ENCODE assay signal across 10 cellular contexts in genomic region chr22:30314918-30315317, GRCh38. TPM values are rescaled to one million over a fixed set of nuclear protein-coding genes. Genes with fewer than 3 reads are reported as not detected.
DNase-seq lines count a peak whose midpoint lies in the region; ATAC-seq and TF ChIP-seq lines count a peak whose summit lies in the region.
"Had no signal": no experiment of that assay in that cellular context is flagged by ENCODE, and none has a peak within 500 bp of the region (broad histone marks: within the 10 kb centered on the region; RNA-seq: fewer than 3 reads in every experiment).

No MANE protein-coding gene starts in this region.

- H3K27me3 ChIP-seq in subcutaneous abdominal adipose tissue (ENCODE audit: control insufficient read depth in 5 of 5, insufficient read depth in 4 of 5, low read length in 5 of 5): no peaks in the 10 kb centered on the region
- H3K27me3 ChIP-seq: transverse colon had no signal

- peak; percentile 28 for ATAC-seq in GM21825 (IDR thresholded peaks at IDR 0.05; ENCODE audit: unreplicated experiment)
- ATAC-seq in activated CD4-positive, alpha-beta T cell treated with anti-CD3 and anti-CD28 coated beads for 36 hours: peak; percentile 67
- ATAC-seq in HG03108 (IDR thresholded peaks at IDR 0.05; ENCODE audit: unreplicated experiment): no peak

- intact Hi-C loops in activated CD4-positive, alpha-beta T cell treated with anti-CD3 and anti-CD28 coated beads for 36 hours (cut with DNase I, micrococcal nuclease): loop anchor here in 1 of 2 experiments (1.0 kb wide), 1 partner anchor 10 kb away; no protein-coding TSS in a partner anchor

- no peak for TF ChIP-seq CTCF in epithelial cell of esophagus (IDR thresholded peaks at IDR 0.05; ENCODE audit: insufficient read depth, low read depth, low read length, missing control alignments)

- H3K27me3 Mint-ChIP-seq in activated CD4-positive, alpha-beta T cell treated with anti-CD3 and anti-CD28 coated beads for 36 hours: no peaks in the 10 kb centered on the region
- H3K27me3 Mint-ChIP-seq: brain had no signal

- peak overlapping the region; percentile 86 for H3K27ac Mint-ChIP-seq in activated CD4-positive, alpha-beta T cell treated with anti-CD3 and anti-CD28 coated beads for 36 hours
- H3K27ac Mint-ChIP-seq: brain had no signal

- H3K9me3 ChIP-seq in subcutaneous abdominal adipose tissue (ENCODE audit: control insufficient read depth in 5 of 5, low read length in 5 of 5): no peaks in the 10 kb centered on the region
- H3K9me3 ChIP-seq: transverse colon had no signal

- H3K9me3 Mint-ChIP-seq in activated CD4-positive, alpha-beta T cell treated with anti-CD3 and anti-CD28 coated beads for 36 hours (ENCODE audit: low read depth): no peaks in the 10 kb centered on the region
- H3K9me3 Mint-ChIP-seq: brain had no signal

- H3K4me3 Mint-ChIP-seq in activated CD4-positive, alpha-beta T cell treated with anti-CD3 and anti-CD28 coated beads for 36 hours: no peak overlapping the region
- H3K4me3 Mint-ChIP-seq: brain had no signal

- peak overlapping the region; percentile 51 for H3K27ac ChIP-seq in subcutaneous abdominal adipose tissue (ENCODE audit: low read depth, low read length)

- H3K4me1 Mint-ChIP-seq in activated CD4-positive, alpha-beta T cell treated with anti-CD3 and anti-CD28 coated beads for 36 hours: peaks cover 94% of the 10 kb centered on the region

- H3K9ac ChIP-seq in subcutaneous abdominal adipose tissue (ENCODE audit: low read length in 5 of 5): no peak overlapping the region

- H3K4me1 ChIP-seq in subcutaneous abdominal adipose tissue (ENCODE audit: control insufficient read depth in 5 of 5, insufficient read depth in 5 of 5, low read length in 5 of 5): peaks cover 21 to 94% (median 83%) of the 10 kb centered on the region in 5 donors

- peak; percentile 72 for DNase-seq in activated CD4-positive, alpha-beta T cell treated with anti-CD3 and anti-CD28 coated beads for 36 hours
- peak; percentile 56 for DNase-seq in epithelial cell of esophagus (ENCODE audit: low read depth)
- DNase-seq in DMS153 treated with DMSO at 0.1 percent for 48 hours (lab: John Stamatoyannopoulos, UW; ENCODE audit: unreplicated experiment): no peak
- no peak for DNase-seq in NCI-H2171 treated with DMSO at 0.1 percent for 48 hours (lab: John Stamatoyannopoulos, UW)
- DNase-seq: NCI-H446, transverse colon had no signal

- H3K4me3 ChIP-seq in epithelial cell of esophagus (ENCODE audit: low read length) (no peak overlapping the region), subcutaneous abdominal adipose tissue (ENCODE audit: low read depth in 1 of 5, low read length in 5 of 5) (no peak overlapping the region)
- H3K4me3 ChIP-seq: transverse colon had no signal

- peaks cover 0 to 27% (median 6%) of the 10 kb centered on the region in 5 donors for H3K36me3 ChIP-seq in subcutaneous abdominal adipose tissue (ENCODE audit: control insufficient read depth in 5 of 5, insufficient read depth in 5 of 5, low read length in 5 of 5)
- H3K36me3 ChIP-seq: transverse colon had no signal

- peaks cover 28% of the 10 kb centered on the region for H3K36me3 Mint-ChIP-seq in activated CD4-positive, alpha-beta T cell treated with anti-CD3 and anti-CD28 coated beads for 36 hours (ENCODE audit: low read depth)

- CTCF ChIA-PET in activated CD4-positive, alpha-beta T cell treated with anti-CD3 and anti-CD28 coated beads for 36 hours (lab: Charles Lee): interaction anchor here (0.8 to 4.5 kb wide), 7 partner anchors 10 to 171 kb away, joined by 3 to 19 read pairs (median 4); no protein-coding TSS in a partner anchor

- POLR2A ChIA-PET in activated CD4-positive, alpha-beta T cell treated with anti-CD3 and anti-CD28 coated beads for 36 hours (lab: Charles Lee): interaction anchor here (0.7 to 2.6 kb wide), 2 partner anchors 9 to 99 kb away, joined by 4 to 7 read pairs; no protein-coding TSS in a partner anchor

RNA-seq across cellular contexts. Expression of gene TBC1D10A, which starts 11.8 kb away (rescaled TPM):
- 10 to 100 TPM; 20.1 to 21.6 TPM for total RNA-seq in activated CD4-positive, alpha-beta T cell treated with anti-CD3 and anti-CD28 coated beads for 36 hours

RNA-seq across cellular contexts. Expression of gene CASTOR1, which starts 25.6 kb away (rescaled TPM):
- 1 to 10 TPM; 1.6 to 2.2 TPM for total RNA-seq in activated CD4-positive, alpha-beta T cell treated with anti-CD3 and anti-CD28 coated beads for 36 hours

RNA-seq across cellular contexts. Expression of gene SF3A1, which starts 41.8 kb away (rescaled TPM):
- total RNA-seq in activated CD4-positive, alpha-beta T cell treated with anti-CD3 and anti-CD28 coated beads for 36 hours: 100 to 1,000 TPM; 254 to 499 TPM

RNA-seq across cellular contexts. Expression of gene CCDC157, which starts 41.9 kb away (rescaled TPM):
- total RNA-seq in activated CD4-positive, alpha-beta T cell treated with anti-CD3 and anti-CD28 coated beads for 36 hours: 1 to 10 TPM; 2.4 to 3.7 TPM

RNA-seq across cellular contexts. Expression of gene OSM, which starts 48.3 kb away (rescaled TPM):
- 10 to 100 TPM; 13.8 to 17.6 TPM for total RNA-seq in activated CD4-positive, alpha-beta T cell treated with anti-CD3 and anti-CD28 coated beads for 36 hours
- total RNA-seq: transverse colon had no signal

Comparison
In these comparisons a context has a peak if more than half of its experiments do, and no peak if none do; other contexts are left out.
1. DNase-seq: peak in activated CD4-positive, alpha-beta T cell treated with anti-CD3 and anti-CD28 coated beads for 36 hours (single experiment) and epithelial cell of esophagus (single experiment); none in DMS153 treated with DMSO at 0.1 percent for 48 hours (single experiment) and NCI-H2171 treated with DMSO at 0.1 percent for 48 hours (single experiment).